23 cellular contexts compared by ENCODE assay signal in genomic region chr2:136219341-136219740, GRCh38.
"Had no signal": no experiment of that assay in that cellular context is flagged by ENCODE, and none has a peak within 500 bp of the region (broad histone marks: within the 10 kb centered on the region; RNA-seq: fewer than 3 reads in every experiment).

No MANE protein-coding gene starts in this region.

- H3K4me3 Mint-ChIP-seq: naive thymus-derived CD4-positive, alpha-beta T cell; nephron; stimulated activated naive CD8-positive, alpha-beta T cell treated with anti-CD3 and anti-CD28 coated beads, Interleukin-15, amount 100 ng/mL, for 72 hours had no signal

- FAIRE-seq: endothelial cell of umbilical vein, kidney had no signal

- H3K27me3 Mint-ChIP-seq: stimulated activated naive CD8-positive, alpha-beta T cell treated with anti-CD3 and anti-CD28 coated beads, Interleukin-15, amount 100 ng/mL, for 72 hours had no signal

- H3K27ac Mint-ChIP-seq: nephron; stimulated activated naive CD8-positive, alpha-beta T cell treated with anti-CD3 and anti-CD28 coated beads, Interleukin-15, amount 100 ng/mL, for 72 hours had no signal

- H3K27me3 ChIP-seq: gastrocnemius medialis, hepatocyte, right atrium auricular region, sigmoid colon, suprapubic skin, transverse colon, vagina had no signal

- ATAC-seq: gastrocnemius medialis; heart left ventricle; left lobe of liver; naive thymus-derived CD4-positive, alpha-beta T cell; stimulated activated naive CD8-positive, alpha-beta T cell treated with anti-CD3 and anti-CD28 coated beads, Interleukin-15, amount 100 ng/mL, for 72 hours had no signal

- H2AFZ ChIP-seq: hepatocyte had no signal

- H3K9me3 ChIP-seq: esophagus squamous epithelium, gastrocnemius medialis, heart left ventricle, prostate gland, right atrium auricular region, sigmoid colon, suprapubic skin, transverse colon, vagina had no signal

- H3K27ac ChIP-seq: coronary artery, esophagus squamous epithelium, gastrocnemius medialis, heart left ventricle, hepatocyte, prostate gland, right atrium auricular region, sigmoid colon, suprapubic skin, transverse colon, vagina had no signal

- H3K4me3 ChIP-seq: coronary artery, esophagus squamous epithelium, gastrocnemius medialis, heart left ventricle, hepatocyte, prostate gland, right atrium auricular region, sigmoid colon, suprapubic skin, transverse colon, vagina had no signal

- H3K9me3 Mint-ChIP-seq: nephron; stimulated activated naive CD8-positive, alpha-beta T cell treated with anti-CD3 and anti-CD28 coated beads, Interleukin-15, amount 100 ng/mL, for 72 hours had no signal

- H3K79me2 ChIP-seq: hepatocyte had no signal

- H3K4me1 ChIP-seq: esophagus squamous epithelium, gastrocnemius medialis, prostate gland, right atrium auricular region, sigmoid colon, suprapubic skin, transverse colon, vagina had no signal

- H3K4me2 ChIP-seq: hepatocyte had no signal

- DNase-seq: dermis blood vessel endothelial cell; effector memory CD4-positive, alpha-beta T cell; esophagus squamous epithelium; gastrocnemius medialis; heart left ventricle; kidney; mesendoderm; naive thymus-derived CD4-positive, alpha-beta T cell; nucleus accumbens; sigmoid colon; stimulated activated CD4-positive, alpha-beta T cell treated with anti-CD3 and anti-CD28 coated beads, Interleukin-2, amount 100 ng/mL, for 48 hours; stimulated activated naive CD4-positive, alpha-beta T cell; stimulated activated naive CD8-positive, alpha-beta T cell treated with anti-CD3 and anti-CD28 coated beads, Interleukin-15, amount 100 ng/mL, for 72 hours; transverse colon had no signal

- H3K36me3 ChIP-seq: esophagus squamous epithelium, gastrocnemius medialis, heart left ventricle, prostate gland, right atrium auricular region, sigmoid colon, suprapubic skin, transverse colon, vagina had no signal
